Comparison of ENCODE assay signal across 17 cellular contexts in the genomic region with DNA sequence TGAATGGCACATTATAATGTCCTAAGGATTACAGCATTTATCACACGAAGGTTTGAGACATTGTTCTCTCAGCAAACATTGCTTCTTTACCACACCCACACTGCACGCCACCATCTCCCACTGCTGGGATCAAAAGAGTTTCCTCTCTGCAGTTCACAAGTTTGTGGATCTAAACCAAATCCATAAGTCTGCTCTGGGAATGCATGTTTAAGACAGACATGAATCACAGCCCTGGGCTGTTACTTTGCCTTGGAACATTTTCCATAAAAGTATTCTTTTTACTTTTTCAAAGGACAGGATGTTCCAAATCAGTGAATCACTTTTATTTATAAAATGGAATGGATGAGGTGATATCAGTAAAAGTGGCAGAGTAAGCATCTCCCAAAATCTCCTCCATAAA. TPM values are rescaled to one million over a fixed set of nuclear protein-coding genes. Genes with fewer than 3 reads are reported as not detected.
DNase-seq lines count a peak whose midpoint lies in the region; ATAC-seq and TF ChIP-seq lines count a peak whose summit lies in the region.
"Had no signal": no experiment of that assay in that cellular context is flagged by ENCODE, and none has a peak within 500 bp of the region (broad histone marks: within the 10 kb centered on the region; RNA-seq: fewer than 3 reads in every experiment).

No MANE protein-coding gene starts in this region.

- no peak for TF ChIP-seq POLR2A in stomach (IDR thresholded peaks at IDR 0.05)

- no peak overlapping the region for H3K27ac ChIP-seq in stomach
- H3K27ac ChIP-seq: uterus had no signal

- H3K36me3 ChIP-seq in mucosa of descending colon (ENCODE audit: low read depth) (no peaks in the 10 kb centered on the region), stomach (no peaks in the 10 kb centered on the region)
- H3K36me3 ChIP-seq: uterus had no signal

- TF ChIP-seq EP300 in stomach (IDR thresholded peaks at IDR 0.05): no peak

- H3K4me1 ChIP-seq in mucosa of descending colon (ENCODE audit: low read depth) (no peaks in the 10 kb centered on the region), stomach (no peaks in the 10 kb centered on the region)

- H3K9me3 ChIP-seq in mucosa of descending colon (no peaks in the 10 kb centered on the region), stomach (no peaks in the 10 kb centered on the region)
- H3K9me3 ChIP-seq: uterus had no signal

- H3K27me3 ChIP-seq in stomach: no peaks in the 10 kb centered on the region
- H3K27me3 ChIP-seq: uterus had no signal

- peak; percentile 56 for ATAC-seq in mucosa of descending colon

- DNase-seq in AG09309 (ENCODE audit: low read depth) (peak; percentile 65), LHCN-M2 (ENCODE audit: low read depth) (peak; percentile 85), dedifferentiated amniotic fluid mesenchymal stem cell (ENCODE audit: extremely low spot score) (peak; percentile 57), mucosa of descending colon (peak in 1 of 3 donors; percentile 31), stomach (no peak), CD1c-positive myeloid dendritic cell (ENCODE audit: extremely low spot score) (no peak), NCI-H510A (lab: John Stamatoyannopoulos, UW) (no peak)
- DNase-seq in activated CD4-positive, CD25-positive, alpha-beta regulatory T cell (lab: John Stamatoyannopoulos, UW): no peak
- DNase-seq: activated CD4-positive, alpha-beta T cell treated with anti-CD3 and anti-CD28 coated beads, Interleukin-2, amount 50 U/mL, for 1 hour; DMS79 treated with DMSO at 0.1 percent for 48 hours; endodermal cell; H7; NCI-H1092 treated with DMSO at 0.1 percent for 48 hours; NCI-H446 treated with DMSO at 0.1 percent for 48 hours; occipital lobe; OCI-M1; uterus had no signal

- TF ChIP-seq CTCF in AG09309 (IDR thresholded peaks at IDR 0.05; ENCODE audit: control insufficient read depth, insufficient read depth, low read depth, low read length, missing control alignments) (no peak), mucosa of descending colon (IDR thresholded peaks at IDR 0.05) (no peak), stomach (IDR thresholded peaks at IDR 0.05) (no peak)

- WGBS in stomach, 5 donors: 33 to 44% (median 35%) methylated on average over 2 of the region's 2 CpGs

- H3K4me3 ChIP-seq in AG09309 (ENCODE audit: control insufficient read depth, low read depth, low read length) (no peak overlapping the region), mucosa of descending colon (no peak overlapping the region), stomach (no peak overlapping the region)
- H3K4me3 ChIP-seq: uterus had no signal

- intact Hi-C loops in mucosa of descending colon (cut with DNase I, micrococcal nuclease) (no loop called here), stomach (cut with DNase I; ENCODE audit: low total_unique reads) (no loop called here)

RNA-seq across cellular contexts. Expression of a gene that starts 36.1 kb away (rescaled TPM):
- 0.17 and 0.19 TPM in 2 replicates for total RNA-seq in LHCN-M2 (2014; rRNA removed)
- 0.10 TPM for polyA plus RNA-seq in LHCN-M2 (2012)
- total RNA-seq in mucosa of descending colon: under 1 TPM in 2 of 3 donors, not detected in 1; 0.46 to 0.63 TPM
- not detected for total RNA-seq in stomach
- not detected for polyA plus RNA-seq in stomach
- total RNA-seq: H7 had no signal

RNA-seq across cellular contexts. Expression of a gene that starts 57.3 kb away (rescaled TPM):
- 1,687 and 1,705 TPM in 2 replicates for total RNA-seq in LHCN-M2 (2014; rRNA removed)
- 1,482 TPM for polyA plus RNA-seq in LHCN-M2 (2012)
- 100 to 1,000 TPM; 576 to 657 (median 608) TPM for total RNA-seq in mucosa of descending colon
- total RNA-seq in stomach: 100 to 1,000 TPM; 193 to 700 (median 438) TPM
- 100 to 1,000 TPM; 392 to 541 (median 413) TPM for polyA plus RNA-seq in stomach

Comparison
In these comparisons a context has a peak if more than half of its experiments do, and no peak if none do; other contexts are left out.
1. DNase-seq: peak in AG09309 (single experiment), LHCN-M2 (single experiment) and dedifferentiated amniotic fluid mesenchymal stem cell (single experiment); none in activated CD4-positive, CD25-positive, alpha-beta regulatory T cell (0 of 4), stomach (single experiment), CD1c-positive myeloid dendritic cell (single experiment) and NCI-H510A (single experiment).